Comparison of ENCODE assay signal across 20 cellular contexts in genomic region chr10:98486421-98486820, GRCh38. TPM values are rescaled to one million over a fixed set of nuclear protein-coding genes. Genes with fewer than 3 reads are reported as not detected.
DNase-seq lines count a peak whose midpoint lies in the region; ATAC-seq, FAIRE-seq and TF ChIP-seq lines count a peak whose summit lies in the region.
"Had no signal": no experiment of that assay in that cellular context is flagged by ENCODE, and none has a peak within 500 bp of the region (broad histone marks: within the 10 kb centered on the region; RNA-seq: fewer than 3 reads in every experiment).

No MANE protein-coding gene starts in this region.

- peaks cover 4% of the 10 kb centered on the region for H3K9me3 ChIP-seq in adipocyte (ENCODE audit: control insufficient read depth, low read length)

- ATAC-seq in foreskin keratinocyte (peak; percentile 55), GM21737 (IDR thresholded peaks at IDR 0.05; ENCODE audit: unreplicated experiment) (no peak), esophagus mucosa (no peak)
- ATAC-seq: activated CD8-positive, alpha-beta T cell treated with anti-CD3 and anti-CD28 coated beads for 36 hours; activated naive CD8-positive, alpha-beta T cell treated with anti-CD3 and anti-CD28 coated beads, Interleukin-2, amount 50 U/mL, for 24 hours; CD8-positive, alpha-beta T cell; natural killer cell treated with Interleukin-12 subunit alpha and Interleukin-12 subunit beta and Interleukin-15 and Interleukin-18, amount 100 ng/mL, for 72 hours had no signal

- intact Hi-C loops in posterior cingulate gyrus (cut with DNase I), result no loop called here

- H3K27me3 ChIP-seq in adipocyte (replicated peaks; ENCODE audit: control insufficient read depth, insufficient read depth, low read length) (no peaks in the 10 kb centered on the region), foreskin keratinocyte (no peaks in the 10 kb centered on the region)

- H3K4me1 ChIP-seq in adipocyte (ENCODE audit: control insufficient read depth, insufficient read depth, low read length) (peaks cover 49% of the 10 kb centered on the region), foreskin keratinocyte (no peaks in the 10 kb centered on the region)

- H3K36me3 ChIP-seq in adipocyte (ENCODE audit: control insufficient read depth, insufficient read depth, low read length, severe bottlenecking), result no peaks in the 10 kb centered on the region
- H3K36me3 ChIP-seq: WERI-Rb-1 had no signal

- peak overlapping the region; percentile 20 for H3K9ac ChIP-seq in adipocyte (ENCODE audit: low read length)

- no peak for TF ChIP-seq POLR2A in H54 (IDR thresholded peaks at IDR 0.05; ENCODE audit: low read depth, low read length)

- FAIRE-seq in H54 (lab: Jason Lieb, UNC), result peak; percentile 30
- FAIRE-seq: A204.1, GM12892 had no signal

- H3K4me3 ChIP-seq in adipocyte (ENCODE audit: low read length), result peak overlapping the region; percentile 1
- H3K4me3 ChIP-seq: PC-9 had no signal

- H3K27ac ChIP-seq in foreskin keratinocyte (no peak overlapping the region), substantia nigra (ENCODE audit: low read depth, low read length, poor library complexity, severe bottlenecking) (no peak overlapping the region)
- H3K27ac ChIP-seq: PC-9, WERI-Rb-1 had no signal

- peak; percentile 54 for DNase-seq in A172 (ENCODE audit: low spot score)
- peak; percentile 29 for DNase-seq in H54 (ENCODE audit: insufficient read length, low spot score)
- DNase-seq in adipocyte (ENCODE audit: low read depth), result no peak
- peak in 1 of 2 donors; percentile 63 for DNase-seq in foreskin keratinocyte
- no peak for DNase-seq in posterior cingulate gyrus
- no peak for DNase-seq in substantia nigra (lab: John Stamatoyannopoulos, UW)
- DNase-seq: activated CD8-positive, alpha-beta T cell treated with anti-CD3 and anti-CD28 coated beads for 36 hours; activated naive CD8-positive, alpha-beta T cell treated with anti-CD3 and anti-CD28 coated beads, Interleukin-2, amount 50 U/mL, for 24 hours; CD8-positive, alpha-beta T cell; effector memory CD4-positive, alpha-beta T cell; H9; NCI-H2081; NCI-H69; PC-9; WERI-Rb-1 had no signal

- no peak for TF ChIP-seq CTCF in foreskin keratinocyte (conservative IDR thresholded peaks at IDR 0.05)

RNA-seq across cellular contexts. Expression of gene HPS1, which starts 39.7 kb away (rescaled TPM):
- total RNA-seq in A172 (2014; rRNA removed; shearing (Covaris generic)), result 32.0 and 40.0 TPM in 2 replicates
- total RNA-seq in foreskin keratinocyte (36.4 and 39.0 TPM in 2 replicates), esophagus mucosa (29.7 TPM)
- polyA plus RNA-seq in foreskin keratinocyte, result 37.8 and 41.7 TPM in 2 replicates

Comparison
In these comparisons a context has a peak if more than half of its experiments do, and no peak if none do; other contexts are left out.
1. DNase-seq: peak in A172 (single experiment) and H54 (single experiment); none in adipocyte (single experiment), posterior cingulate gyrus (0 of 10) and substantia nigra (0 of 49).